19 cellular contexts compared by ENCODE assay signal in the genomic region with DNA sequence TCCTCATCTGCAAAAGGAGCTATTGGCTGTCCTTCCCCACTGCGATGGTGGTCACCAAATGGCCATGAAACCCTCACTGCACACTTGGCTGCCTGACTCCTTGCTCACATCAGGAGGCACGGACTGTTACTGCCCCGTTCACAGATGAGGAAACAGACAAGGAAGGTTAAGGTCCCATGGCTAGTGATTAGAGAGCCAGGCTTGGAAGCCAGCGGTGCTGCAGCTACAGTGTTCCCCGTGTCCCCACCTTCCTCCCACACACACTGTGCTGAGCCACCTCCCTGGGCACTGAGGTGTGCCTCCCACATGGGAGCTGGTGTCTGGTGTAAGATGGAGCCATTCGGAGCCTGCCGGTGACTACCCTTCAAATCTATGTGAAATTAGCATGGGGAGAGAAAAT. TPM values are rescaled to one million over a fixed set of nuclear protein-coding genes. Genes with fewer than 3 reads are reported as not detected.
A peak's percentile ranks its signal among the peaks of the same experiment; 100 is the strongest.
DNase-seq lines count a peak whose midpoint lies in the region; ATAC-seq, FAIRE-seq and TF ChIP-seq lines count a peak whose summit lies in the region.
"Had no signal": no experiment of that assay in that cellular context is flagged by ENCODE, and none has a peak within 500 bp of the region (broad histone marks: within the 10 kb centered on the region; RNA-seq: fewer than 3 reads in every experiment).

No MANE protein-coding gene starts in this region.

- H3K36me3 ChIP-seq in PC-9 (ENCODE audit: low read depth) = no peaks in the 10 kb centered on the region
- no peaks in the 10 kb centered on the region for H3K36me3 ChIP-seq in pancreas
- H3K36me3 ChIP-seq: lower lobe of right lung, SJSA1, WERI-Rb-1 had no signal

- TF ChIP-seq CTCF in PC-9 (conservative IDR thresholded peaks at IDR 0.05) = no peak
- no peak for TF ChIP-seq CTCF in pancreas (IDR thresholded peaks at IDR 0.05)

- H3K27me3 ChIP-seq in PC-9 (ENCODE audit: insufficient read depth, low read depth) = no peaks in the 10 kb centered on the region
- no peaks in the 10 kb centered on the region for H3K27me3 ChIP-seq in pancreas
- H3K27me3 ChIP-seq: SJSA1 had no signal

- H3K4me2 ChIP-seq in PC-9 = peak overlapping the region; percentile 98

- H3K27ac ChIP-seq in PC-9 (peak overlapping the region; percentile 77), pancreas (peak overlapping the region in 3 of 4 donors; percentile 55 to 84 (median 57))
- H3K27ac ChIP-seq: SJSA1, WERI-Rb-1 had no signal

- intact Hi-C loops in PC-9 (cut with micrococcal nuclease; ENCODE audit: unreplicated experiment) = no loop called here
- intact Hi-C loops in pancreas (cut with DNase I) = no loop called here

- peaks cover 29% of the 10 kb centered on the region for H4K20me1 ChIP-seq in PC-9 (ENCODE audit: insufficient read depth)

- ATAC-seq in pancreas = peak; percentile 21 to 28 (median 24)
- no peak for ATAC-seq in GM18858 (IDR thresholded peaks at IDR 0.05; ENCODE audit: unreplicated experiment)
- ATAC-seq: lower lobe of right lung; stimulated activated naive B cell treated with anti-CD40 and anti-IgM and Interleukin-4, amounts not matched to agents 10 μg/mL and 1 μg/mL and 100 μg/mL, for 72 hours had no signal

- H3K4me3 ChIP-seq in PC-9 (peak overlapping the region; percentile 100), pancreas (no peak overlapping the region)
- H3K4me3 ChIP-seq: K562, lower lobe of right lung, SJSA1 had no signal

- H3K79me2 ChIP-seq in PC-9 (ENCODE audit: low read depth) = peaks cover 67% of the 10 kb centered on the region

- BruUV-seq in PC-9 (replicated peaks; lab: Mats Ljungman, UMichigan) = no TSS peak

- H3K9me3 ChIP-seq in PC-9 (ENCODE audit: insufficient read depth, low read depth) (no peaks in the 10 kb centered on the region), pancreas (no peaks in the 10 kb centered on the region)
- H3K9me3 ChIP-seq: lower lobe of right lung had no signal

- POLR2A ChIA-PET in PC-9 (lab: Charles Lee; ENCODE audit: unreplicated experiment) = no interaction called here

- no peaks in the 10 kb centered on the region for H3K9me2 ChIP-seq in PC-9 (ENCODE audit: insufficient read depth)

- H2AFZ ChIP-seq in PC-9 = no peak overlapping the region

- CTCF ChIA-PET in PC-9 (lab: Charles Lee) = no interaction called here

- peaks cover 36% of the 10 kb centered on the region for H3F3A ChIP-seq in PC-9 (ENCODE audit: insufficient read depth, low read depth)

- H3K4me1 ChIP-seq in PC-9 (replicated peaks; ENCODE audit: insufficient read depth) = peaks cover 47% of the 10 kb centered on the region
- peaks cover 10 to 19% (median 14%) of the 10 kb centered on the region in 3 donors for H3K4me1 ChIP-seq in pancreas

- DNase-seq in PC-9 (no peak), islet precursor cell (peak; percentile 66), pancreas (no peak), urothelium cell line (ENCODE audit: low spot score) (no peak), OCI-M1 (lab: John Stamatoyannopoulos, UW) (no peak)
- DNase-seq in stimulated activated CD4-positive, alpha-beta T cell treated with anti-CD3 and anti-CD28 coated beads, Interleukin-15, amount 100 ng/mL, for 24 hours = no peak
- DNase-seq: activated CD4-positive, alpha-beta memory T cell treated with anti-CD3 and anti-CD28 coated beads for 36 hours; activated gamma-delta T cell; activated T-cell treated with anti-CD3 and anti-CD28 coated beads for 4 hours; glutamatergic neuron; HFFc6; lower lobe of right lung; NCI-H774; stimulated activated CD4-positive, alpha-beta T cell treated with anti-CD3 and anti-CD28 coated beads, Interleukin-2, amount 100 ng/mL, for 24 hours; stimulated activated naive B cell treated with anti-CD40 and anti-IgM and Interleukin-4, amounts not matched to agents 10 μg/mL and 1 μg/mL and 100 μg/mL, for 72 hours; WERI-Rb-1 had no signal

- 51 to 54% methylated on average over 7 of the region's 7 CpGs for WGBS in pancreas, 2 donors

- no peak for FAIRE-seq in pancreas (lab: Jason Lieb, UNC)
- FAIRE-seq in urothelium cell line (lab: Jason Lieb, UNC) = peak; percentile 77
- FAIRE-seq: K562 had no signal

RNA-seq across cellular contexts. Expression of gene ARHGAP8, which starts 2.6 kb away (rescaled TPM):
- total RNA-seq in PC-9 (2021) (114 and 130 TPM in 2 replicates), pancreas (10 to 100 TPM in 4 of 6 donors, 1 to 10 TPM in 2; 8.6 to 20.1 (median 11.1) TPM)
- 10 to 100 TPM; 52.2 to 59.2 TPM for polyA plus RNA-seq in pancreas
- total RNA-seq: HFFc6, SJSA1 had no signal

RNA-seq across cellular contexts. Expression of gene PRR5, which starts 53.0 kb away (rescaled TPM):
- total RNA-seq in PC-9 (2021) (22.1 and 27.3 TPM in 2 replicates), pancreas (10 to 100 TPM in 3 of 6 donors, 1 to 10 TPM in 3; 7.0 to 10.7 (median 10.0) TPM)
- polyA plus RNA-seq in pancreas = 10 to 100 TPM; 12.7 to 23.0 TPM
